In genomic region chr2:171410101-171410500, GRCh38 we compare ENCODE assay signal across 1 cellular context.
TF ChIP-seq lines count a peak whose summit lies in the region.

No MANE protein-coding gene starts in this region.

TF ChIP-seq in GM23338, 12 proteins besides CTCF, POLR2A, EP300 and RAD21:
- TF ChIP-seq REST (IDR thresholded peaks at IDR 0.05; ENCODE audit: unreplicated experiment) (no peak), JUNB (IDR thresholded peaks at IDR 0.05; ENCODE audit: unreplicated experiment) (no peak), EZH2phosphoT487 (IDR thresholded peaks at IDR 0.05; ENCODE audit: unreplicated experiment) (no peak), CREB1 (CRISPR knock-in tag; IDR thresholded peaks at IDR 0.05; ENCODE audit: low read depth) (no peak), ZNF462 (CRISPR knock-in tag; IDR thresholded peaks at IDR 0.05) (no peak), STAT1 (IDR thresholded peaks at IDR 0.05; ENCODE audit: unreplicated experiment) (no peak), ZNF114 (CRISPR knock-in tag; IDR thresholded peaks at IDR 0.05) (no peak), NANOG (IDR thresholded peaks at IDR 0.05; ENCODE audit: borderline replicate concordance) (no peak), ZNF331 (CRISPR knock-in tag; IDR thresholded peaks at IDR 0.05; ENCODE audit: low read depth) (no peak), EZH2 (IDR thresholded peaks at IDR 0.05; ENCODE audit: low read depth, unreplicated experiment) (no peak), POLR2AphosphoS5 (IDR thresholded peaks at IDR 0.05; ENCODE audit: low read depth) (no peak), ETS1 (IDR thresholded peaks at IDR 0.05) (no peak)
